Comparison of ENCODE assay signal across 22 cellular contexts in genomic region chr2:171889333-171889732, GRCh38. TPM values are rescaled to one million over a fixed set of nuclear protein-coding genes. Genes with fewer than 3 reads are reported as not detected.
A peak's percentile ranks its signal among the peaks of the same experiment; 100 is the strongest.
DNase-seq lines count a peak whose midpoint lies in the region; ATAC-seq and TF ChIP-seq lines count a peak whose summit lies in the region.
"Had no signal": no experiment of that assay in that cellular context is flagged by ENCODE, and none has a peak within 500 bp of the region (broad histone marks: within the 10 kb centered on the region; RNA-seq: fewer than 3 reads in every experiment).

No MANE protein-coding gene starts in this region.

- no peaks in the 10 kb centered on the region for H3K9me3 Mint-ChIP-seq in activated T-helper 17 cell treated with anti-CD3 and anti-CD28 coated beads, Interleukin-2, amount 50 U/mL, for 72 hours
- H3K9me3 Mint-ChIP-seq in brain (no peaks in the 10 kb centered on the region), H9 (no peaks in the 10 kb centered on the region; a peak in 1 of 5 replicates)
- H3K9me3 Mint-ChIP-seq: CD4-positive, alpha-beta T cell had no signal

- intact Hi-C loops in gastrocnemius medialis (cut with DNase I; ENCODE audit: low total_unique reads) = no loop called here

- peaks cover 17% of the 10 kb centered on the region for H3K4me1 Mint-ChIP-seq in activated T-helper 17 cell treated with anti-CD3 and anti-CD28 coated beads, Interleukin-2, amount 50 U/mL, for 72 hours
- H3K4me1 Mint-ChIP-seq in brain (peaks cover 66% of the 10 kb centered on the region), H9 (peaks cover 8 to 9% of the 10 kb centered on the region in 2 experiments)

- H2BK5ac ChIP-seq in H9 (ENCODE audit: insufficient read length, low read length) = no peak overlapping the region

- H3K14ac ChIP-seq in H9 (ENCODE audit: insufficient read depth, low read length) = no peak overlapping the region

- no peak overlapping the region for H4K91ac ChIP-seq in H9 (ENCODE audit: insufficient read length, low read depth, low read length)

- no peak overlapping the region for H4K5ac ChIP-seq in H9 (ENCODE audit: insufficient read length, low read depth, low read length)

- H3K27me3 Mint-ChIP-seq in activated T-helper 17 cell treated with anti-CD3 and anti-CD28 coated beads, Interleukin-2, amount 50 U/mL, for 72 hours = no peaks in the 10 kb centered on the region
- peaks cover 3% of the 10 kb centered on the region for H3K27me3 Mint-ChIP-seq in brain
- H3K27me3 Mint-ChIP-seq in H9 (ENCODE audit: low read depth) = no peaks in the 10 kb centered on the region
- H3K27me3 Mint-ChIP-seq: CD4-positive, alpha-beta T cell had no signal

- no peaks in the 10 kb centered on the region for H3K9me2 ChIP-seq in Karpas-422 (replicated peaks; ENCODE audit: insufficient read depth, low read length)

- no peak overlapping the region for H3K18ac ChIP-seq in H9 (ENCODE audit: insufficient read length, low read depth, low read length)

- peak overlapping the region; percentile 4 for H3K27ac Mint-ChIP-seq in activated T-helper 17 cell treated with anti-CD3 and anti-CD28 coated beads, Interleukin-2, amount 50 U/mL, for 72 hours
- H3K27ac Mint-ChIP-seq in brain (peak overlapping the region in 2 of 5 experiments; percentile 15 to 65), H9 (no peak overlapping the region)
- H3K27ac Mint-ChIP-seq: CD4-positive, alpha-beta T cell had no signal

- no peak overlapping the region for H3K4me2 ChIP-seq in Karpas-422 (ENCODE audit: low read depth, low read length, poor library complexity, severe bottlenecking)
- H3K4me2 ChIP-seq in H9 (ENCODE audit: insufficient read depth, insufficient read length, low read length) = no peak overlapping the region
- H3K4me2 ChIP-seq: BLaER1 treated with 17β-estradiol and CSF1 and Interleukin-3, amounts not matched to agents 10 nM and 100 nM had no signal

- peak overlapping the region; percentile 37; the same call in 1 of the 2 replicates for H3K27ac ChIP-seq in Karpas-422 (ENCODE audit: low read length)
- H3K27ac ChIP-seq in gastrocnemius medialis = peak overlapping the region; percentile 6 to 96 (median 44)
- H3K27ac ChIP-seq in H9 (ENCODE audit: insufficient read length, low read depth, low read length) = no peak overlapping the region
- H3K27ac ChIP-seq: BLaER1 treated with 17β-estradiol and CSF1 and Interleukin-3, amounts not matched to agents 10 nM and 100 nM; GM23248; RWPE1 had no signal

- H3K56ac ChIP-seq in H9 (ENCODE audit: insufficient read length, low read depth, low read length) = no peak overlapping the region

- H3K4me3 ChIP-seq in Karpas-422 (ENCODE audit: low read length) = no peak overlapping the region
- no peak overlapping the region for H3K4me3 ChIP-seq in gastrocnemius medialis
- H3K4me3 ChIP-seq: BLaER1 treated with 17β-estradiol and CSF1 and Interleukin-3, amounts not matched to agents 10 nM and 100 nM; GM23248; MG63 had no signal

- 100% methylated on average over 2 of the region's 2 CpGs for WGBS in H9 (ENCODE audit: extremely low coverage, insufficient read length, low lambda C conversion rate)

- H2BK120ac ChIP-seq in H9 (ENCODE audit: low read depth, low read length, poor library complexity, severe bottlenecking) = no peak overlapping the region

- in situ Hi-C loops in gastrocnemius medialis (cut with MboI; ENCODE audit: low sequenced_read_pairs in 4 of 4) = no loop called here

- H3K4me1 ChIP-seq in Karpas-422 (ENCODE audit: low read length) (peaks cover 18% of the 10 kb centered on the region), gastrocnemius medialis (peaks cover 36 to 43% of the 10 kb centered on the region in 2 donors), H9 (ENCODE audit: insufficient read depth, low read length) (peaks cover 3% of the 10 kb centered on the region; the same call in 1 of the 2 replicates)

- no peak for ATAC-seq in activated T-helper 17 cell treated with anti-CD3 and anti-CD28 coated beads, Interleukin-2, amount 50 U/mL, for 72 hours (replicated peaks)
- ATAC-seq in gastrocnemius medialis (no peak), HG03039 (IDR thresholded peaks at IDR 0.05; ENCODE audit: unreplicated experiment) (no peak)
- ATAC-seq: Panc1 had no signal

- H3K36me3 Mint-ChIP-seq in activated T-helper 17 cell treated with anti-CD3 and anti-CD28 coated beads, Interleukin-2, amount 50 U/mL, for 72 hours (ENCODE audit: low read depth) = peaks cover 42% of the 10 kb centered on the region
- H3K36me3 Mint-ChIP-seq in brain (peaks cover 49% of the 10 kb centered on the region), H9 (ENCODE audit: insufficient read depth in 1 of 3, low read depth in 3 of 3) (peaks cover 0 to 16% (median 13%) of the 10 kb centered on the region in 3 experiments; a peak in 3 of 7 replicates)

- H3K4me3 Mint-ChIP-seq in activated T-helper 17 cell treated with anti-CD3 and anti-CD28 coated beads, Interleukin-2, amount 50 U/mL, for 72 hours = no peak overlapping the region
- H3K4me3 Mint-ChIP-seq in brain (peak overlapping the region in 3 of 5 experiments; percentile 1 to 31 (median 1)), H9 (no peak overlapping the region)
- H3K4me3 Mint-ChIP-seq: CD4-positive, alpha-beta T cell had no signal

- H3K4ac ChIP-seq in H9 (ENCODE audit: low read depth, low read length) = no peak overlapping the region

- peaks cover 4% of the 10 kb centered on the region for H3K23me2 ChIP-seq in H9 (ENCODE audit: insufficient read length, low read depth, low read length, poor library complexity, severe bottlenecking)

- H4K20me1 ChIP-seq in Karpas-422 (ENCODE audit: insufficient read depth, low read depth, low read length) (no peaks in the 10 kb centered on the region), H9 (ENCODE audit: control insufficient read depth, insufficient read depth, insufficient read length) (no peaks in the 10 kb centered on the region)
- H4K20me1 ChIP-seq: BLaER1 treated with 17β-estradiol and CSF1 and Interleukin-3, amounts not matched to agents 10 nM and 100 nM had no signal

- no peak for TF ChIP-seq POLR2A in gastrocnemius medialis (IDR thresholded peaks at IDR 0.05)

- no peak overlapping the region for H4K8ac ChIP-seq in H9 (replicated peaks; ENCODE audit: insufficient read length, low read depth, low read length)

- no peak overlapping the region for H3K23ac ChIP-seq in H9 (ENCODE audit: insufficient read length, low read depth, low read length)

- H3K36me3 ChIP-seq in Karpas-422 (ENCODE audit: insufficient read depth, low read length) (peaks cover 35% of the 10 kb centered on the region), gastrocnemius medialis (peaks cover 0 to 4% of the 10 kb centered on the region in 2 donors)

- no peak overlapping the region for H2AK5ac ChIP-seq in H9 (ENCODE audit: insufficient read length, low read length)

- H2BK12ac ChIP-seq in H9 (ENCODE audit: insufficient read length, low read depth, low read length) = no peak overlapping the region

- H3K9ac ChIP-seq in Karpas-422 (ENCODE audit: low read length) = no peak overlapping the region
- no peak overlapping the region for H3K9ac ChIP-seq in H9 (ENCODE audit: extremely low read depth, insufficient read length, low read length)
- H3K9ac ChIP-seq: BLaER1 treated with 17β-estradiol and CSF1 and Interleukin-3, amounts not matched to agents 10 nM and 100 nM; GM23248 had no signal

- no peaks in the 10 kb centered on the region for H3K27me3 ChIP-seq in Karpas-422 (ENCODE audit: low read length)
- H3K27me3 ChIP-seq in gastrocnemius medialis = no peaks in the 10 kb centered on the region
- H3K27me3 ChIP-seq in H9 (ENCODE audit: insufficient read depth, low read length) = no peaks in the 10 kb centered on the region
- H3K27me3 ChIP-seq: BLaER1 treated with 17β-estradiol and CSF1 and Interleukin-3, amounts not matched to agents 10 nM and 100 nM; MG63 had no signal

- H2BK15ac ChIP-seq in H9 (ENCODE audit: low read depth, low read length) = no peak overlapping the region

- H3K79me2 ChIP-seq in Karpas-422 (ENCODE audit: low read length) (peaks cover 84% of the 10 kb centered on the region), H9 (ENCODE audit: insufficient read depth, low read length) (no peaks in the 10 kb centered on the region)

- DNase-seq in Karpas-422 (no peak), gastrocnemius medialis (no peak), H9 (no peak), NCI-H774 (lab: John Stamatoyannopoulos, UW) (no peak)
- DNase-seq: AML-193; CD4-positive, alpha-beta T cell; GM23248; H7; Kasumi-1; MG63; NCI-H1105 treated with DMSO at 0.1 percent for 48 hours; NCI-H146; NCI-H1930; NCI-H446; NCI-H524 treated with DMSO at 0.1 percent for 48 hours; SHP77 had no signal

- H2AFZ ChIP-seq in Karpas-422 (ENCODE audit: low read length) = no peak overlapping the region
- no peak overlapping the region for H2AFZ ChIP-seq in H9 (ENCODE audit: low read length)
- H2AFZ ChIP-seq: GM23248 had no signal

- H3K9me3 ChIP-seq in Karpas-422 (ENCODE audit: low read length) (no peaks in the 10 kb centered on the region), gastrocnemius medialis (no peaks in the 10 kb centered on the region), H9 (ENCODE audit: control insufficient read depth, low read depth, low read length) (no peaks in the 10 kb centered on the region)
- H3K9me3 ChIP-seq: BLaER1 treated with 17β-estradiol and CSF1 and Interleukin-3, amounts not matched to agents 10 nM and 100 nM; MG63 had no signal

- TF ChIP-seq CTCF in brain (conservative IDR thresholded peaks at IDR 0.05) (no peak), gastrocnemius medialis (IDR thresholded peaks at IDR 0.05 in 4 of 5, conservative IDR thresholded peaks at IDR 0.05 in 1 of 5) (no peak), H9 (conservative IDR thresholded peaks at IDR 0.05) (no peak)

- no peak overlapping the region for H2BK20ac ChIP-seq in H9 (ENCODE audit: low read depth, low read length, poor library complexity, severe bottlenecking)

- no peaks in the 10 kb centered on the region for H3K79me1 ChIP-seq in H9 (ENCODE audit: insufficient read depth, low read depth, low read length, poor library complexity, severe bottlenecking)

- no peak overlapping the region for H3T11ph ChIP-seq in H9 (ENCODE audit: low read length)

RNA-seq across cellular contexts. Expression of gene SLC25A12, which starts 4.7 kb away (rescaled TPM):
- total RNA-seq in Karpas-422 (2014; rRNA removed; shearing (Covaris generic); ENCODE audit: low replicate concordance) = 45.4 and 55.8 TPM in 2 replicates
- total RNA-seq in activated T-helper 17 cell treated with anti-CD3 and anti-CD28 coated beads, Interleukin-2, amount 50 U/mL, for 72 hours = 10 to 100 TPM; 15.2 to 30.1 TPM
- 12.3 TPM for polyA plus RNA-seq in brain (ENCODE audit: insufficient read depth, low read depth, low replicate concordance)
- total RNA-seq in gastrocnemius medialis (10 to 100 TPM; 54.2 to 91.3 (median 79.0) TPM), H9 (2021) (10.1 and 10.8 TPM in 2 replicates)

RNA-seq across cellular contexts. Expression of gene HAT1, which starts 32.9 kb away (rescaled TPM):
- total RNA-seq in Karpas-422 (2014; rRNA removed; shearing (Covaris generic); ENCODE audit: low replicate concordance) = 32.4 and 56.8 TPM in 2 replicates
- total RNA-seq in activated T-helper 17 cell treated with anti-CD3 and anti-CD28 coated beads, Interleukin-2, amount 50 U/mL, for 72 hours = 10 to 100 TPM; 47.5 to 85.0 TPM
- 19.0 TPM for polyA plus RNA-seq in brain (ENCODE audit: insufficient read depth, low read depth, low replicate concordance)
- total RNA-seq in gastrocnemius medialis (10 to 100 TPM; 30.6 to 61.9 (median 50.0) TPM), H9 (2021) (73.0 and 75.0 TPM in 2 replicates)

Comparison
In these comparisons a context has a peak if more than half of its experiments do, and no peak if none do; other contexts are left out.
1. H3K4me3 Mint-ChIP-seq: peak in brain (3 of 5); none in activated T-helper 17 cell treated with anti-CD3 and anti-CD28 coated beads, Interleukin-2, amount 50 U/mL, for 72 hours (single experiment) and H9 (0 of 2).